ENCODE assay signal across 17 cellular contexts in the genomic region with DNA sequence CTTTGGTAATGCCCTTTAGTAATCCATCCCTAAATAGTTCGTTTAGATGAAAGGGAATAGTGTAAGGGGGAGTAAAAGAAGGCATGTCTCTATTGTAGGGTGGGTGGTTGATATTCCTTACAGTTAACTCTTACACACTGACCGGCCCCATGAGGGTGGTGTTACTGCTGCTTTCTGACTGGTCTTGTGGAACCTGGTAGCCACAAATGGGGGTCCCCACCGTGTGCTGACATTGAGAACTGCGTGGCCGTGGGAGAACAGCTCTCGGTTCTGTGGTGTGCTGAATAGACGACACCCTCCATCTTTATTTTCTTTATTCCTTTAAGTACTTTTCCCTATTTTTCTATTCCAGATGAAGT. TPM values are rescaled to one million over a fixed set of nuclear protein-coding genes. Genes with fewer than 3 reads are reported as not detected.
DNase-seq lines count a peak whose midpoint lies in the region; ATAC-seq and TF ChIP-seq lines count a peak whose summit lies in the region.
"Had no signal": no experiment of that assay in that cellular context is flagged by ENCODE, and none has a peak within 500 bp of the region (broad histone marks: within the 10 kb centered on the region; RNA-seq: fewer than 3 reads in every experiment).

No MANE protein-coding gene starts in this region.

- H3K27ac Mint-ChIP-seq in nephron progenitor cell, result peak overlapping the region; percentile 97
- no peak overlapping the region for H3K27ac Mint-ChIP-seq in naive thymus-derived CD8-positive, alpha-beta T cell
- H3K27ac Mint-ChIP-seq: CD14-positive monocyte; naive thymus-derived CD4-positive, alpha-beta T cell had no signal

- TF ChIP-seq CTCF in nephron progenitor cell (IDR thresholded peaks at IDR 0.05), result no peak

- no peaks in the 10 kb centered on the region for H3K9me3 ChIP-seq in BLaER1 treated with 17β-estradiol and CSF1 and Interleukin-3, amounts not matched to agents 10 nM and 100 nM (replicated peaks in 1 of 11)
- no peaks in the 10 kb centered on the region for H3K9me3 ChIP-seq in HUES64 (ENCODE audit: insufficient read depth, low read depth, low read length)
- H3K9me3 ChIP-seq in ectodermal cell (ENCODE audit: control insufficient read depth, low read length), result no peaks in the 10 kb centered on the region
- H3K9me3 ChIP-seq: heart left ventricle had no signal

- H3K9me3 Mint-ChIP-seq in nephron progenitor cell, result no peaks in the 10 kb centered on the region
- no peaks in the 10 kb centered on the region for H3K9me3 Mint-ChIP-seq in naive thymus-derived CD8-positive, alpha-beta T cell

- H3K27ac ChIP-seq in BLaER1 treated with 17β-estradiol and CSF1 and Interleukin-3, amounts not matched to agents 10 nM and 100 nM, result no peak overlapping the region
- H3K27ac ChIP-seq in HUES64 (ENCODE audit: low read depth, low read length) (peak overlapping the region; percentile 72; the same call in 1 of the 2 replicates), ectodermal cell (ENCODE audit: insufficient read depth, low read depth, low read length, poor library complexity, severe bottlenecking) (peak overlapping the region; percentile 53)
- H3K27ac ChIP-seq: heart left ventricle had no signal

- ATAC-seq in GM21526 (IDR thresholded peaks at IDR 0.05; ENCODE audit: low FRiP score, unreplicated experiment), result no peak
- no peak for ATAC-seq in naive thymus-derived CD8-positive, alpha-beta T cell
- ATAC-seq: naive thymus-derived CD4-positive, alpha-beta T cell had no signal

- WGBS in HUES64, result 47% methylated on average over 6 of the region's 7 CpGs
- 29 to 35% methylated on average over 7 of the region's 7 CpGs for WGBS in ectodermal cell, 2 experiments

- no peaks in the 10 kb centered on the region for H3K27me3 Mint-ChIP-seq in nephron progenitor cell (ENCODE audit: low read depth, poor library complexity)
- H3K27me3 Mint-ChIP-seq in naive thymus-derived CD8-positive, alpha-beta T cell, result peaks cover 6 to 15% (median 13%) of the 10 kb centered on the region in 5 donors

- no peaks in the 10 kb centered on the region for H3K27me3 ChIP-seq in BLaER1 treated with 17β-estradiol and CSF1 and Interleukin-3, amounts not matched to agents 10 nM and 100 nM
- H3K27me3 ChIP-seq in HUES64 (ENCODE audit: insufficient read depth, low read length) (no peaks in the 10 kb centered on the region), ectodermal cell (ENCODE audit: control insufficient read depth, insufficient read depth, low read length, poor library complexity, severe bottlenecking) (no peaks in the 10 kb centered on the region)

- no peak overlapping the region for H3K9ac ChIP-seq in BLaER1 treated with 17β-estradiol and CSF1 and Interleukin-3, amounts not matched to agents 10 nM and 100 nM
- H3K9ac ChIP-seq in HUES64 (ENCODE audit: low read depth, low read length), result no peak overlapping the region

- peaks cover 52% of the 10 kb centered on the region for H3K4me1 Mint-ChIP-seq in nephron progenitor cell
- no peaks in the 10 kb centered on the region for H3K4me1 Mint-ChIP-seq in naive thymus-derived CD8-positive, alpha-beta T cell
- H3K4me1 Mint-ChIP-seq: CD14-positive monocyte; naive thymus-derived CD4-positive, alpha-beta T cell had no signal

- peaks cover 0 to 18% (median 12%) of the 10 kb centered on the region in 10 experiments; a peak in 16 of 20 replicates for H3K4me1 ChIP-seq in BLaER1 treated with 17β-estradiol and CSF1 and Interleukin-3, amounts not matched to agents 10 nM and 100 nM
- H3K4me1 ChIP-seq in HUES64 (ENCODE audit: insufficient read depth, low read length), result peaks cover 19% of the 10 kb centered on the region
- peaks cover 28% of the 10 kb centered on the region for H3K4me1 ChIP-seq in ectodermal cell (ENCODE audit: control insufficient read depth, insufficient read depth, low read length)

- H4K20me1 ChIP-seq in BLaER1 treated with 17β-estradiol and CSF1 and Interleukin-3, amounts not matched to agents 10 nM and 100 nM, result no peaks in the 10 kb centered on the region

- H3K36me3 ChIP-seq in BLaER1 treated with 17β-estradiol and CSF1 and Interleukin-3, amounts not matched to agents 10 nM and 100 nM, result no peaks in the 10 kb centered on the region
- H3K36me3 ChIP-seq in HUES64 (ENCODE audit: insufficient read depth, low read length) (no peaks in the 10 kb centered on the region), ectodermal cell (ENCODE audit: control insufficient read depth, insufficient read depth, low read length) (no peaks in the 10 kb centered on the region)
- H3K36me3 ChIP-seq: heart left ventricle had no signal

- H3K4me3 ChIP-seq in BLaER1 treated with 17β-estradiol and CSF1 and Interleukin-3, amounts not matched to agents 10 nM and 100 nM, result no peak overlapping the region
- H3K4me3 ChIP-seq in HUES64 (ENCODE audit: low read length), result peak overlapping the region; percentile 4; the same call in 1 of the 2 replicates
- no peak overlapping the region for H3K4me3 ChIP-seq in ectodermal cell (ENCODE audit: insufficient read depth, low read depth, low read length)

- peak overlapping the region in 7 of 11 experiments; percentile 52 to 69 (median 64); a peak in 8 of 22 replicates for H3K4me2 ChIP-seq in BLaER1 treated with 17β-estradiol and CSF1 and Interleukin-3, amounts not matched to agents 10 nM and 100 nM

- H3K36me3 Mint-ChIP-seq in nephron progenitor cell (ENCODE audit: low read depth), result no peaks in the 10 kb centered on the region
- H3K36me3 Mint-ChIP-seq in naive thymus-derived CD8-positive, alpha-beta T cell, result no peaks in the 10 kb centered on the region
- H3K36me3 Mint-ChIP-seq: CD14-positive monocyte; naive thymus-derived CD4-positive, alpha-beta T cell had no signal

- POLR2A ChIA-PET in naive thymus-derived CD8-positive, alpha-beta T cell (lab: Charles Lee), result interaction anchor here (0.5 kb wide), 1 partner anchor 347 kb away, joined by 4 read pairs; no protein-coding TSS in a partner anchor

- H3K4me3 Mint-ChIP-seq in nephron progenitor cell, result peak overlapping the region; percentile 76
- H3K4me3 Mint-ChIP-seq in naive thymus-derived CD8-positive, alpha-beta T cell, result no peak overlapping the region
- H3K4me3 Mint-ChIP-seq: CD14-positive monocyte; naive thymus-derived CD4-positive, alpha-beta T cell had no signal

- DNase-seq in nephron progenitor cell (no peak), DMS114 treated with DMSO at 0.1 percent for 48 hours (lab: John Stamatoyannopoulos, UW; ENCODE audit: unreplicated experiment) (no peak)
- no peak for DNase-seq in activated effector memory CD4-positive, alpha-beta T cell treated with Interleukin-2 at 50 U/mL for 16 hours
- no peak for DNase-seq in naive thymus-derived CD8-positive, alpha-beta T cell
- DNase-seq: activated naive CD4-positive, alpha-beta T cell; cerebellar nuclear complex; DND-41; KG1; naive thymus-derived CD4-positive, alpha-beta T cell; stimulated activated CD4-positive, alpha-beta T cell treated with anti-CD3 and anti-CD28 coated beads, Interleukin-12 subunit alpha, Interleukin-12 subunit beta, amount 100 ng/mL, for 4 hours; stimulated activated CD8-positive, alpha-beta memory T cell treated with anti-CD3 and anti-CD28 coated beads, Interleukin-4, amount 100 ng/mL, for 48 hours had no signal

RNA-seq across cellular contexts. Expression of a gene that starts 19.3 kb away (rescaled TPM):
- 4.6 TPM for polyA plus RNA-seq in HUES64 (2013, experiment 1 of 2)
- 4.0 TPM for polyA plus RNA-seq in HUES64 (2013, experiment 2 of 2)
- 2.6 TPM for polyA plus RNA-seq in ectodermal cell (2013, experiment 1 of 4)
- polyA plus RNA-seq in ectodermal cell (2013, experiment 2 of 4), result 2.5 TPM
- 3.0 TPM for polyA plus RNA-seq in ectodermal cell (2013, experiment 3 of 4)
- polyA plus RNA-seq in ectodermal cell (2013, experiment 4 of 4), result 2.1 TPM
- not detected for total RNA-seq in naive thymus-derived CD8-positive, alpha-beta T cell
- polyA plus RNA-seq in naive thymus-derived CD8-positive, alpha-beta T cell, result not detected
- total RNA-seq: naive thymus-derived CD4-positive, alpha-beta T cell had no signal
- polyA plus RNA-seq: CD14-positive monocyte; naive thymus-derived CD4-positive, alpha-beta T cell had no signal

Comparison
In these comparisons a context has a peak if more than half of its experiments do, and no peak if none do; other contexts are left out.
1. H3K27ac ChIP-seq: peak in HUES64 (single experiment) and ectodermal cell (single experiment); none in BLaER1 treated with 17β-estradiol and CSF1 and Interleukin-3, amounts not matched to agents 10 nM and 100 nM (0 of 11).